ENCODE assay signal across 25 cellular contexts in genomic region chr12:4241592-4241991, GRCh38.
"Had no signal": no experiment of that assay in that cellular context is flagged by ENCODE, and none has a peak within 500 bp of the region (broad histone marks: within the 10 kb centered on the region; RNA-seq: fewer than 3 reads in every experiment).

No MANE protein-coding gene starts in this region.

- H3K4me3 ChIP-seq: SJSA1 had no signal

- H3K27ac ChIP-seq: brain microvascular endothelial cell, SJSA1 had no signal

- H3K4me3 Mint-ChIP-seq: activated CD8-positive, alpha-beta memory T cell treated with anti-CD3 and anti-CD28 coated beads, Interleukin-2, amount 10 ng/mL, durations not matched to agents 7 days and 5 days; activated T-cell treated with anti-CD3 and anti-CD28 coated beads, Interleukin-2, amount 50 U/mL, for 4 hours; T-helper 17 cell; WTC11 had no signal

- ATAC-seq: activated CD8-positive, alpha-beta memory T cell treated with anti-CD3 and anti-CD28 coated beads, Interleukin-2, amount 10 ng/mL, durations not matched to agents 7 days and 5 days; activated naive CD4-positive, alpha-beta T cell treated with anti-CD3 and anti-CD28 coated beads, Interleukin-2, amount 50 U/mL, for 72 hours; activated T-cell treated with anti-CD3 and anti-CD28 coated beads, Interleukin-2, amount 50 U/mL, for 4 hours; PC-3; SK-N-SH treated with all-trans-retinoic acid at 6 μM for 48 hours; T-helper 17 cell; WTC11 had no signal

- H3K27ac Mint-ChIP-seq: activated CD8-positive, alpha-beta memory T cell treated with anti-CD3 and anti-CD28 coated beads, Interleukin-2, amount 10 ng/mL, durations not matched to agents 7 days and 5 days; activated naive CD4-positive, alpha-beta T cell treated with anti-CD3 and anti-CD28 coated beads, Interleukin-2, amount 50 U/mL, for 72 hours; T-helper 17 cell; WTC11 had no signal

- DNase-seq: activated CD4-positive, alpha-beta T cell treated with anti-CD3 and anti-CD28 coated beads for 48 hours; activated CD4-positive, alpha-beta T cell treated with anti-CD3 and anti-CD28 coated beads, Interleukin-2, amount 50 U/mL, for 48 hours; activated CD4-positive, CD25-positive, alpha-beta regulatory T cell treated with anti-CD3 and anti-CD28 coated beads, Interleukin-2, amount 50 U/mL, for 72 hours; activated CD8-positive, alpha-beta memory T cell treated with anti-CD3 and anti-CD28 coated beads, Interleukin-2, amount 10 ng/mL, durations not matched to agents 7 days and 5 days; activated effector memory CD4-positive, alpha-beta T cell treated with anti-CD3 and anti-CD28 coated beads, Interleukin-2, amount 50 U/mL, for 16 hours; activated naive CD4-positive, alpha-beta T cell treated with Interleukin-2 at 50 U/mL for 16 hours; activated T-cell treated with anti-CD3 and anti-CD28 coated beads, Interleukin-2, amount 50 U/mL, for 4 hours; brain microvascular endothelial cell; cerebellar nuclear complex; MM.1S; NCI-H1092 treated with DMSO at 0.1 percent for 48 hours; NCI-H1436; NCI-H1694 treated with DMSO at 0.1 percent for 48 hours; NCI-H2029 treated with DMSO at 0.1 percent for 48 hours; NCI-H345; NCI-H510A treated with DMSO at 0.1 percent for 48 hours; NCI-H69; PC-3; SHP77; T-helper 17 cell; T-helper 9 cell had no signal
